In genomic region chr7:36707922-36708321, GRCh38 we compare ENCODE assay signal across 24 cellular contexts. TPM values are rescaled to one million over a fixed set of nuclear protein-coding genes. Genes with fewer than 3 reads are reported as not detected.
DNase-seq lines count a peak whose midpoint lies in the region; ATAC-seq and TF ChIP-seq lines count a peak whose summit lies in the region.
"Had no signal": no experiment of that assay in that cellular context is flagged by ENCODE, and none has a peak within 500 bp of the region (broad histone marks: within the 10 kb centered on the region; RNA-seq: fewer than 3 reads in every experiment).

No MANE protein-coding gene starts in this region.

- H2AFZ ChIP-seq in MM.1S (ENCODE audit: low read length), result no peak overlapping the region

- no peaks in the 10 kb centered on the region for H3K9me3 ChIP-seq in MM.1S (replicated peaks; ENCODE audit: insufficient read depth, low read length)
- H3K9me3 ChIP-seq: suprapubic skin had no signal

- TF ChIP-seq CTCF in nephron progenitor cell (IDR thresholded peaks at IDR 0.05), result no peak
- no peak for TF ChIP-seq CTCF in MM.1S (IDR thresholded peaks at IDR 0.05; ENCODE audit: low read length)

- peak overlapping the region; percentile 44 to 82 for H3K4me3 Mint-ChIP-seq in activated T-cell treated with anti-CD3 and anti-CD28 coated beads, Interleukin-2, amount 50 U/mL, for 72 hours
- H3K4me3 Mint-ChIP-seq in activated naive CD8-positive, alpha-beta T cell treated with anti-CD3 and anti-CD28 coated beads, Interleukin-2, amount 50 U/mL, for 24 hours, result peak overlapping the region; percentile 12
- no peak overlapping the region for H3K4me3 Mint-ChIP-seq in nephron progenitor cell
- H3K4me3 Mint-ChIP-seq: neural progenitor cell had no signal

- H3K9ac ChIP-seq in MM.1S (ENCODE audit: low read length), result no peak overlapping the region
- H3K9ac ChIP-seq: KMS-11, neural progenitor cell had no signal

- H3K9me3 Mint-ChIP-seq in activated T-cell treated with anti-CD3 and anti-CD28 coated beads, Interleukin-2, amount 50 U/mL, for 72 hours, result peaks cover 4 to 6% of the 10 kb centered on the region in 2 donors
- peaks cover 32% of the 10 kb centered on the region for H3K9me3 Mint-ChIP-seq in activated naive CD8-positive, alpha-beta T cell treated with anti-CD3 and anti-CD28 coated beads, Interleukin-2, amount 50 U/mL, for 24 hours
- peaks cover 56% of the 10 kb centered on the region for H3K9me3 Mint-ChIP-seq in nephron progenitor cell

- H3K27me3 Mint-ChIP-seq in activated T-cell treated with anti-CD3 and anti-CD28 coated beads, Interleukin-2, amount 50 U/mL, for 72 hours (ENCODE audit: low read depth), result no peaks in the 10 kb centered on the region
- H3K27me3 Mint-ChIP-seq in activated naive CD8-positive, alpha-beta T cell treated with anti-CD3 and anti-CD28 coated beads, Interleukin-2, amount 50 U/mL, for 24 hours, result no peaks in the 10 kb centered on the region
- peaks cover 8% of the 10 kb centered on the region for H3K27me3 Mint-ChIP-seq in nephron progenitor cell (ENCODE audit: low read depth, poor library complexity)

- no peak overlapping the region for H3K27ac ChIP-seq in MM.1S (ENCODE audit: low read length)
- H3K27ac ChIP-seq: KMS-11, neural progenitor cell, suprapubic skin had no signal

- no peaks in the 10 kb centered on the region for H3K9me2 ChIP-seq in MM.1S (replicated peaks; ENCODE audit: insufficient read depth, low read length)

- H3K4me1 ChIP-seq in MM.1S (ENCODE audit: low read length), result no peaks in the 10 kb centered on the region
- H3K4me1 ChIP-seq: neural progenitor cell, suprapubic skin had no signal

- H3F3A ChIP-seq in MM.1S (ENCODE audit: insufficient read depth, low read length), result no peaks in the 10 kb centered on the region

- H4K20me1 ChIP-seq in MM.1S (ENCODE audit: insufficient read depth, low read length), result no peaks in the 10 kb centered on the region

- DNase-seq in activated T-cell treated with anti-CD3 and anti-CD28 coated beads, Interleukin-2, amount 50 U/mL, for 72 hours, result no peak
- DNase-seq in activated T-cell treated with anti-CD3 and anti-CD28 coated beads, Interleukin-2, amount 50 U/mL, for 1 hour, result no peak
- peak; percentile 32 for DNase-seq in SW480 (ENCODE audit: low spot score)
- DNase-seq in activated naive CD8-positive, alpha-beta T cell treated with anti-CD3 and anti-CD28 coated beads, Interleukin-2, amount 50 U/mL, for 24 hours, result no peak
- DNase-seq in nephron progenitor cell, result no peak
- DNase-seq in MM.1S, result no peak
- DNase-seq in erythroblast (lab: John Stamatoyannopoulos, UW), result no peak
- DNase-seq in OCI-M1 (lab: John Stamatoyannopoulos, UW), result no peak
- DNase-seq: activated CD4-positive, CD25-positive, alpha-beta regulatory T cell; DMS79; GF-D8; kidney; NCI-H1436 treated with DMSO at 0.1 percent for 48 hours; NCI-H2107; NK-92 treated with Interleukin-12 subunit alpha and Interleukin-12 subunit beta, amount 100 ng/mL, for 24 hours; posterior cingulate gyrus; right cardiac atrium; Right ventricle myocardium superior; spleen; stimulated activated CD4-positive, alpha-beta T cell treated with anti-CD3 and anti-CD28 coated beads, Interleukin-2, amount 100 ng/mL, for 48 hours had no signal

- no peak overlapping the region for H3K4me3 ChIP-seq in MM.1S (ENCODE audit: low read length)
- H3K4me3 ChIP-seq: lung, neural progenitor cell, spleen, suprapubic skin had no signal

- peak overlapping the region; percentile 100 for H3K27ac Mint-ChIP-seq in activated T-cell treated with anti-CD3 and anti-CD28 coated beads, Interleukin-2, amount 50 U/mL, for 72 hours
- H3K27ac Mint-ChIP-seq in activated naive CD8-positive, alpha-beta T cell treated with anti-CD3 and anti-CD28 coated beads, Interleukin-2, amount 50 U/mL, for 24 hours, result peak overlapping the region; percentile 94
- H3K27ac Mint-ChIP-seq in nephron progenitor cell, result peak overlapping the region; percentile 56
- H3K27ac Mint-ChIP-seq: neural progenitor cell had no signal

- peaks cover 95% of the 10 kb centered on the region for H3K4me1 Mint-ChIP-seq in activated T-cell treated with anti-CD3 and anti-CD28 coated beads, Interleukin-2, amount 50 U/mL, for 72 hours (ENCODE audit: low read depth)
- H3K4me1 Mint-ChIP-seq in activated naive CD8-positive, alpha-beta T cell treated with anti-CD3 and anti-CD28 coated beads, Interleukin-2, amount 50 U/mL, for 24 hours, result peaks cover 80% of the 10 kb centered on the region
- H3K4me1 Mint-ChIP-seq in nephron progenitor cell, result peaks cover 9% of the 10 kb centered on the region
- H3K4me1 Mint-ChIP-seq: neural progenitor cell had no signal

- no peaks in the 10 kb centered on the region for H3K79me2 ChIP-seq in MM.1S (ENCODE audit: low read length)

- ATAC-seq in activated T-cell treated with anti-CD3 and anti-CD28 coated beads, Interleukin-2, amount 50 U/mL, for 72 hours (replicated peaks in 1 of 2), result no peak
- no peak for ATAC-seq in activated naive CD8-positive, alpha-beta T cell treated with anti-CD3 and anti-CD28 coated beads, Interleukin-2, amount 50 U/mL, for 24 hours
- ATAC-seq: right cardiac atrium had no signal

- H3K4me2 ChIP-seq in MM.1S (ENCODE audit: low read depth, low read length), result no peak overlapping the region
- H3K4me2 ChIP-seq: KMS-11, neural progenitor cell had no signal

- no peaks in the 10 kb centered on the region for H3K27me3 ChIP-seq in MM.1S (replicated peaks; ENCODE audit: insufficient read depth, low read length)
- H3K27me3 ChIP-seq: neural progenitor cell, spleen, suprapubic skin had no signal

- peaks cover 23 to 54% of the 10 kb centered on the region in 2 donors for H3K36me3 Mint-ChIP-seq in activated T-cell treated with anti-CD3 and anti-CD28 coated beads, Interleukin-2, amount 50 U/mL, for 72 hours (ENCODE audit: insufficient read depth in 2 of 2)
- H3K36me3 Mint-ChIP-seq in activated naive CD8-positive, alpha-beta T cell treated with anti-CD3 and anti-CD28 coated beads, Interleukin-2, amount 50 U/mL, for 24 hours (ENCODE audit: low read depth), result peaks cover 46% of the 10 kb centered on the region
- peaks cover 7% of the 10 kb centered on the region for H3K36me3 Mint-ChIP-seq in nephron progenitor cell (ENCODE audit: low read depth)
- H3K36me3 Mint-ChIP-seq: neural progenitor cell had no signal

- TF ChIP-seq POLR2A in erythroblast (IDR thresholded peaks at IDR 0.05; ENCODE audit: low read length), result no peak

- H3K36me3 ChIP-seq in MM.1S (replicated peaks; ENCODE audit: insufficient read depth, low read length), result no peaks in the 10 kb centered on the region
- H3K36me3 ChIP-seq: neural progenitor cell, suprapubic skin had no signal

RNA-seq across cellular contexts. Expression of gene AOAH, which starts 16.4 kb away (rescaled TPM):
- total RNA-seq in activated T-cell treated with anti-CD3 and anti-CD28 coated beads, Interleukin-2, amount 50 U/mL, for 72 hours, result 10 to 100 TPM; 18.8 to 23.5 TPM
